1 cellular context compared by ENCODE assay signal in the genomic region with DNA sequence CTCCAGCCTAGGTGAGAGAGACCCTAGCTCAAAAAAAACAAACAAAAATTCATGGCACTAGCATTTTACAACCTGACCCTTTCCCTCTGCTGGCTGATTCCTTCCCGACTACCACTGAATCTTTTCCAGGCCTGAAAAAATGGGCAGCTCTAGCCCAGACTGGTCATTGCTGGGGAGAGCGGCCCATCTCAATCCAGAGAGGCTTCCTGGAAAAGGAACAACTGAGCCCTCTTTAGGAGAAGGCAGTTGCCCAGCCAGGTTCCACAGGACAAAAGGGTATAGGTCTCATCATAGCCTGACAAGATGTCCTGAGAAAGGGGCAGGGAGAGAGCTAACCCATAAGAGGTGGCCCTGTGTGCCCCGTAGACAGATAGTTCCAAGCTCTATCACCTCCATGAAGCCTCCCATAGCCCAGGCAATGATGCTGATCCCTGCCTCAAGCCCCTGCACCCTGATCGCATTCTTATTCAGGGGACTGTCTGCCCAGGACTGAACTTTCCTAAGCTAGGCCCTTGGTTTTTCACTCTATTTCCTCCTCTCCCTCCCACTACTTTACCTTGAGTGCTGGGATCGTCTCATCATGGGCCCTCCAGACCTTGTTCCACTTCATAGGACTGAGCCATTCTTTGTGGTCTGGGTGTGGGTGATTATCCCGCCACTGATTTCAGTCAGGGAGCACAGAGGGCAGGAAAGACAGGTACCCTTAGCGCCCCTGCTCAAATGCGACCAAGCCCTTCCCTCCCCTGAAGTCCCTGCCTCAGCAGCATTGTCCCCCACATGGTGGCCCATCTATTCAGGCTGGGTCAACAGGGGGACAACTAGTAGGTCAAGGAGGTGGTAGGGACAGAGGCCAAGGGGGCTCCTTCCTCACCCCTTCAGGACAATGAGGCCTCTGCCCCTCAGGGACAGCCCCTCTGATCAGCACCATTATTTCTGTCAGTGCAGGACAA.
A peak's percentile ranks its signal among the peaks of the same experiment; 100 is the strongest.
TF ChIP-seq lines count a peak whose summit lies in the region.

No MANE protein-coding gene starts in this region.

TF ChIP-seq in HepG2, 621 proteins besides CTCF, POLR2A, EP300 and RAD21 (continues in another document):
- no peak for TF ChIP-seq TIGD3 (CRISPR knock-in tag; IDR thresholded peaks at IDR 0.05; ENCODE audit: borderline replicate concordance)
- no peak for TF ChIP-seq ZNF552 (CRISPR knock-in tag; IDR thresholded peaks at IDR 0.05; ENCODE audit: borderline replicate concordance)
- TF ChIP-seq GPN1 (CRISPR knock-in tag; IDR thresholded peaks at IDR 0.05; ENCODE audit: borderline replicate concordance), result no peak
- TF ChIP-seq FOXA1 (IDR thresholded peaks at IDR 0.05), result no peak
- no peak for TF ChIP-seq FOXA1 (CRISPR knock-in tag; IDR thresholded peaks at IDR 0.05)
- no peak for TF ChIP-seq ASH2L (IDR thresholded peaks at IDR 0.05; ENCODE audit: insufficient read length, low read depth, low read length)
- no peak for TF ChIP-seq ZNF335 (CRISPR knock-in tag; IDR thresholded peaks at IDR 0.05)
- 0 out of 2 replicates have a peak, but pooled peaks have one; percentile 19 for TF ChIP-seq ZBTB7A (CRISPR knock-in tag; IDR thresholded peaks at IDR 0.05)
- TF ChIP-seq, protein P1, sequence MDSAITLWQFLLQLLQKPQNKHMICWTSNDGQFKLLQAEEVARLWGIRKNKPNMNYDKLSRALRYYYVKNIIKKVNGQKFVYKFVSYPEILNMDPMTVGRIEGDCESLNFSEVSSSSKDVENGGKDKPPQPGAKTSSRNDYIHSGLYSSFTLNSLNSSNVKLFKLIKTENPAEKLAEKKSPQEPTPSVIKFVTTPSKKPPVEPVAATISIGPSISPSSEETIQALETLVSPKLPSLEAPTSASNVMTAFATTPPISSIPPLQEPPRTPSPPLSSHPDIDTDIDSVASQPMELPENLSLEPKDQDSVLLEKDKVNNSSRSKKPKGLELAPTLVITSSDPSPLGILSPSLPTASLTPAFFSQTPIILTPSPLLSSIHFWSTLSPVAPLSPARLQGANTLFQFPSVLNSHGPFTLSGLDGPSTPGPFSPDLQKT (CRISPR knock-in tag; IDR thresholded peaks at IDR 0.05; ENCODE audit: borderline replicate concordance), result no peak
- no peak for TF ChIP-seq ZNF205 (CRISPR knock-in tag; IDR thresholded peaks at IDR 0.05)
- peak; percentile 36; the same call in 1 of the 2 replicates for TF ChIP-seq ZNF468 (CRISPR knock-in tag; IDR thresholded peaks at IDR 0.05)
- no peak for TF ChIP-seq BRD4 (CRISPR knock-in tag; IDR thresholded peaks at IDR 0.05)
- TF ChIP-seq ZNF510 (CRISPR knock-in tag; IDR thresholded peaks at IDR 0.05; ENCODE audit: low read depth), result no peak
- no peak for TF ChIP-seq ZFP90 (CRISPR knock-in tag; IDR thresholded peaks at IDR 0.05; ENCODE audit: borderline replicate concordance)
- 0 out of 2 replicates have a peak, but pooled peaks have one; percentile 62 for TF ChIP-seq BATF2 (CRISPR knock-in tag; IDR thresholded peaks at IDR 0.05)
- TF ChIP-seq HIVEP1 (CRISPR knock-in tag; IDR thresholded peaks at IDR 0.05), result no peak
- TF ChIP-seq SAFB2 (CRISPR knock-in tag; IDR thresholded peaks at IDR 0.05; ENCODE audit: borderline replicate concordance, low read depth), result peak; percentile 82
- TF ChIP-seq, protein P2, sequence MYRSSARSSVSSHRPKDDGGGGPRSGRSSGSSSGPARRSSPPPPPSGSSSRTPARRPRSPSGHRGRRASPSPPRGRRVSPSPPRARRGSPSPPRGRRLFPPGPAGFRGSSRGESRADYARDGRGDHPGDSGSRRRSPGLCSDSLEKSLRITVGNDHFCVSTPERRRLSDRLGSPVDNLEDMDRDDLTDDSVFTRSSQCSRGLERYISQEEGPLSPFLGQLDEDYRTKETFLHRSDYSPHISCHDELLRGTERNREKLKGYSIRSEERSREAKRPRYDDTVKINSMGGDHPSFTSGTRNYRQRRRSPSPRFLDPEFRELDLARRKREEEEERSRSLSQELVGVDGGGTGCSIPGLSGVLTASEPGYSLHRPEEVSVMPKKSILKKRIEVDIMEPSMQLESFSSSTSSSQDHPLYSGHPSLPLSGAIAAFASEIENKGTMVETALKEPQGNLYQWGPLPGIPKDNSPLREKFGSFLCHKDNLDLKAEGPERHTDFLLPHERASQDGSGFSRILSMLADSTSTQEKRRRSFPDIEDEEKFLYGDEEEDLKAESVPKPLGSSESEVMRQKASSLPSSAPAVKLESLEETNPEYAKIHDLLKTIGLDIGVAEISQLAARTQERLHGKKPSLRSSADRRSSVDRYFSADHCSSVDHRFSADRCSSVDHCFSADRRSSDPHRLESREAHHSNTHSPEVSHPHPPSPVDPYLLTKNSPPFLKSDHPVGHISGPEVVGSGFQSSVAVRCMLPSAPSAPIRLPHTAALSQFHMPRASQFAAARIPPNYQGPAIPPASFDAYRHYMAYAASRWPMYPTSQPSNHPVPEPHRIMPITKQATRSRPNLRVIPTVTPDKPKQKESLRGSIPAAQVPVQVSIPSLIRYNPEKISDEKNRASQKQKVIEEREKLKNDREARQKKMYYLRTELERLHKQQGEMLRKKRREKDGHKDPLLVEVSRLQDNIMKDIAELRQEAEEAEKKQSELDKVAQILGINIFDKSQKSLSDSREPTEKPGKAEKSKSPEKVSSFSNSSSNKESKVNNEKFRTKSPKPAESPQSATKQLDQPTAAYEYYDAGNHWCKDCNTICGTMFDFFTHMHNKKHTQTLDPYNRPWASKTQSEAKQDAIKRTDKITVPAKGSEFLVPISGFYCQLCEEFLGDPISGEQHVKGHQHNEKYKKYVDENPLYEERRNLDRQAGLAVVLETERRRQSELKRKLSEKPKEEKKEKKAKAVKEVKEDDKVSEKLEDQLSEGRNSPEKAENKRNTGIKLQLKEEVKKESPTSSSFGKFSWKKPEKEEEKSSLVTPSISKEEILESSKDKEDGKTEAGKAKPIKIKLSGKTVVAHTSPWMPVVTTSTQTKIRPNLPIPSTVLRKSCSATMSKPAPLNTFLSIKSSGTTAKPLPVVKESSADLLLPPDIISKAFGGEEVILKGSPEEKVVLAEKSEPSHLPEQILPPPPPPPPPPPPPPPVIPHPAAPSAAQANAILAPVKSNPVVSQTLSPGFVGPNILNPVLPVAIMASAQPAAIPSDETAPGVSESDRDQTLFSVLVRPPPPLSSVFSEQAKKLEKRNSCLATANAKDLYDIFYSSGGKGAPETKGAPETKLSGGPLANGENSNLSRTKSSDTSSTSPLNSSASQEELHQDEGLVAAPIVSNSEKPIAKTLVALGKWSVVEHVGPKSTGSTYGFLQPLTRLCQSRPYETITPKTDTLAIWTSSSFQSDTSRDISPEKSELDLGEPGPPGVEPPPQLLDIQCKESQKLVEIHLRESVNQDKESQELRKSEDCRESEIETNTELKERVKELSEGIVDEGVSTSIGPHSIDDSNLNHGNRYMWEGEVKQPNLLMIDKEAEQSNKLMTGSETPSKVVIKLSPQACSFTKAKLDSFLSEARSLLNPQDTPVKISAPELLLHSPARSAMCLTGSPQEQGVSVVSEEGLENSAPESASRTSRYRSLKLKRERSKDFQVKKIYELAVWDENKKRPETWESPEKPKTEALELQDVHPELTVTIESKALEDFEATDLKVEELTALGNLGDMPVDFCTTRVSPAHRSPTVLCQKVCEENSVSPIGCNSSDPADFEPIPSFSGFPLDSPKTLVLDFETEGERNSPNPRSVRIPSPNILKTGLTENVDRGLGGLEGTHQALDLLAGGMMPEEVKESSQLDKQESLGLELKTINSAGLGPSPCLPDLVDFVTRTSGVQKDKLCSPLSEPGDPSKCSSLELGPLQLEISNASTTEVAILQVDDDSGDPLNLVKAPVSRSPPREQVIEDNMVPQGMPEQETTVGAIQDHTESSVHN (CRISPR knock-in tag; IDR thresholded peaks at IDR 0.05), result no peak
- no peak for TF ChIP-seq ZKSCAN8 (CRISPR knock-in tag; IDR thresholded peaks at IDR 0.05; ENCODE audit: borderline replicate concordance)
- no peak for TF ChIP-seq KMT2B (CRISPR knock-in tag; IDR thresholded peaks at IDR 0.05)
- TF ChIP-seq ZNF577 (CRISPR knock-in tag; IDR thresholded peaks at IDR 0.05; ENCODE audit: borderline replicate concordance, low read depth), result no peak
- TF ChIP-seq MLLT10 (CRISPR knock-in tag; IDR thresholded peaks at IDR 0.05), result no peak
- no peak for TF ChIP-seq ZNF746 (CRISPR knock-in tag; IDR thresholded peaks at IDR 0.05)
- TF ChIP-seq ZNF446 (CRISPR knock-in tag; IDR thresholded peaks at IDR 0.05), result 0 out of 2 replicates have a peak, but pooled peaks have one; percentile 25
- no peak for TF ChIP-seq ZNF383 (CRISPR knock-in tag; IDR thresholded peaks at IDR 0.05; ENCODE audit: borderline replicate concordance)
- no peak for TF ChIP-seq CBFB (CRISPR knock-in tag; IDR thresholded peaks at IDR 0.05)
- no peak for TF ChIP-seq SMC3 (IDR thresholded peaks at IDR 0.05; ENCODE audit: low read length)
- TF ChIP-seq ZFX (CRISPR knock-in tag; IDR thresholded peaks at IDR 0.05; ENCODE audit: low read depth), result no peak
- peak; percentile 68; the same call in 1 of the 2 replicates for TF ChIP-seq AKAP8 (CRISPR knock-in tag; IDR thresholded peaks at IDR 0.05)
- TF ChIP-seq GZF1 (CRISPR knock-in tag; IDR thresholded peaks at IDR 0.05), result no peak
- TF ChIP-seq MED1 (CRISPR knock-in tag; IDR thresholded peaks at IDR 0.05), result no peak
- no peak for TF ChIP-seq SRY (CRISPR knock-in tag; IDR thresholded peaks at IDR 0.05)
- TF ChIP-seq, protein P3, sequence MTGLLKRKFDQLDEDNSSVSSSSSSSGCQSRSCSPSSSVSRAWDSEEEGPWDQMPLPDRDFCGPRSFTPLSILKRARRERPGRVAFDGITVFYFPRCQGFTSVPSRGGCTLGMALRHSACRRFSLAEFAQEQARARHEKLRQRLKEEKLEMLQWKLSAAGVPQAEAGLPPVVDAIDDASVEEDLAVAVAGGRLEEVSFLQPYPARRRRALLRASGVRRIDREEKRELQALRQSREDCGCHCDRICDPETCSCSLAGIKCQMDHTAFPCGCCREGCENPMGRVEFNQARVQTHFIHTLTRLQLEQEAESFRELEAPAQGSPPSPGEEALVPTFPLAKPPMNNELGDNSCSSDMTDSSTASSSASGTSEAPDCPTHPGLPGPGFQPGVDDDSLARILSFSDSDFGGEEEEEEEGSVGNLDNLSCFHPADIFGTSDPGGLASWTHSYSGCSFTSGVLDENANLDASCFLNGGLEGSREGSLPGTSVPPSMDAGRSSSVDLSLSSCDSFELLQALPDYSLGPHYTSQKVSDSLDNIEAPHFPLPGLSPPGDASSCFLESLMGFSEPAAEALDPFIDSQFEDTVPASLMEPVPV (CRISPR knock-in tag; IDR thresholded peaks at IDR 0.05), result no peak
- no peak for TF ChIP-seq ATAD3A (CRISPR knock-in tag; IDR thresholded peaks at IDR 0.05)
- TF ChIP-seq ZNF121 (CRISPR knock-in tag; IDR thresholded peaks at IDR 0.05), result no peak
- no peak for TF ChIP-seq ZNF83 (CRISPR knock-in tag; IDR thresholded peaks at IDR 0.05; ENCODE audit: borderline replicate concordance)
- TF ChIP-seq, protein P4, sequence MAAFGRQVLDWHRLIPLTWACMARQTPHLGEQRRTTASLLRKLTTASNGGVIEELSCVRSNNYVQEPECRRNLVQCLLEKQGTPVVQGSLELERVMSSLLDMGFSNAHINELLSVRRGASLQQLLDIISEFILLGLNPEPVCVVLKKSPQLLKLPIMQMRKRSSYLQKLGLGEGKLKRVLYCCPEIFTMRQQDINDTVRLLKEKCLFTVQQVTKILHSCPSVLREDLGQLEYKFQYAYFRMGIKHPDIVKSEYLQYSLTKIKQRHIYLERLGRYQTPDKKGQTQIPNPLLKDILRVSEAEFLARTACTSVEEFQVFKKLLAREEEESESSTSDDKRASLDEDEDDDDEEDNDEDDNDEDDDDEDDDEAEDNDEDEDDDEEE (CRISPR knock-in tag; IDR thresholded peaks at IDR 0.05), result no peak
- TF ChIP-seq ZFP36L2 (CRISPR knock-in tag; IDR thresholded peaks at IDR 0.05), result no peak
- TF ChIP-seq, protein P5, sequence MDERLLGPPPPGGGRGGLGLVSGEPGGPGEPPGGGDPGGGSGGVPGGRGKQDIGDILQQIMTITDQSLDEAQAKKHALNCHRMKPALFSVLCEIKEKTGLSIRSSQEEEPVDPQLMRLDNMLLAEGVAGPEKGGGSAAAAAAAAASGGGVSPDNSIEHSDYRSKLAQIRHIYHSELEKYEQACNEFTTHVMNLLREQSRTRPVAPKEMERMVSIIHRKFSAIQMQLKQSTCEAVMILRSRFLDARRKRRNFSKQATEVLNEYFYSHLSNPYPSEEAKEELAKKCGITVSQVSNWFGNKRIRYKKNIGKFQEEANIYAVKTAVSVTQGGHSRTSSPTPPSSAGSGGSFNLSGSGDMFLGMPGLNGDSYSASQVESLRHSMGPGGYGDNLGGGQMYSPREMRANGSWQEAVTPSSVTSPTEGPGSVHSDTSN (CRISPR knock-in tag; IDR thresholded peaks at IDR 0.05), result no peak
- no peak for TF ChIP-seq ZNF75D (CRISPR knock-in tag; IDR thresholded peaks at IDR 0.05; ENCODE audit: borderline replicate concordance)
- TF ChIP-seq HOXA7 (CRISPR knock-in tag; IDR thresholded peaks at IDR 0.05), result no peak
- TF ChIP-seq, protein P6, sequence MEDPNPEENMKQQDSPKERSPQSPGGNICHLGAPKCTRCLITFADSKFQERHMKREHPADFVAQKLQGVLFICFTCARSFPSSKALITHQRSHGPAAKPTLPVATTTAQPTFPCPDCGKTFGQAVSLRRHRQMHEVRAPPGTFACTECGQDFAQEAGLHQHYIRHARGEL (CRISPR knock-in tag; IDR thresholded peaks at IDR 0.05), result no peak
